1 cellular context compared by ENCODE assay signal in genomic region chr17:67290994-67291362, GRCh38.
TF ChIP-seq lines count a peak whose summit lies in the region.

No MANE protein-coding gene starts in this region.

TF ChIP-seq in HepG2, 621 proteins besides CTCF, POLR2A, EP300 and RAD21 (continued from another document):
- no peak for TF ChIP-seq NFIC (IDR thresholded peaks at IDR 0.05; ENCODE audit: low read length)
- 0 out of 2 replicates have a peak, but pooled peaks have one; percentile 18 for TF ChIP-seq ZBTB38 (CRISPR knock-in tag; IDR thresholded peaks at IDR 0.05)
- TF ChIP-seq MYC (CRISPR knock-in tag; IDR thresholded peaks at IDR 0.05; ENCODE audit: borderline replicate concordance): peak; percentile 24; the same call in 1 of the 2 replicates
- peak; percentile 53; the same call in 1 of the 2 replicates for TF ChIP-seq ZBTB33 (CRISPR knock-in tag; IDR thresholded peaks at IDR 0.05)
- peak; percentile 44 for TF ChIP-seq ZNF687 (CRISPR knock-in tag; IDR thresholded peaks at IDR 0.05)
- peak; percentile 36; the same call in 1 of the 2 replicates for TF ChIP-seq SALL1 (CRISPR knock-in tag; IDR thresholded peaks at IDR 0.05)
- no peak for TF ChIP-seq EEA1 (CRISPR knock-in tag; IDR thresholded peaks at IDR 0.05; ENCODE audit: borderline replicate concordance)
- TF ChIP-seq MNT (IDR thresholded peaks at IDR 0.05): peak; percentile 60
TF ChIP-seq in HepG2: peak in this region for 6.
